In the genomic region with DNA sequence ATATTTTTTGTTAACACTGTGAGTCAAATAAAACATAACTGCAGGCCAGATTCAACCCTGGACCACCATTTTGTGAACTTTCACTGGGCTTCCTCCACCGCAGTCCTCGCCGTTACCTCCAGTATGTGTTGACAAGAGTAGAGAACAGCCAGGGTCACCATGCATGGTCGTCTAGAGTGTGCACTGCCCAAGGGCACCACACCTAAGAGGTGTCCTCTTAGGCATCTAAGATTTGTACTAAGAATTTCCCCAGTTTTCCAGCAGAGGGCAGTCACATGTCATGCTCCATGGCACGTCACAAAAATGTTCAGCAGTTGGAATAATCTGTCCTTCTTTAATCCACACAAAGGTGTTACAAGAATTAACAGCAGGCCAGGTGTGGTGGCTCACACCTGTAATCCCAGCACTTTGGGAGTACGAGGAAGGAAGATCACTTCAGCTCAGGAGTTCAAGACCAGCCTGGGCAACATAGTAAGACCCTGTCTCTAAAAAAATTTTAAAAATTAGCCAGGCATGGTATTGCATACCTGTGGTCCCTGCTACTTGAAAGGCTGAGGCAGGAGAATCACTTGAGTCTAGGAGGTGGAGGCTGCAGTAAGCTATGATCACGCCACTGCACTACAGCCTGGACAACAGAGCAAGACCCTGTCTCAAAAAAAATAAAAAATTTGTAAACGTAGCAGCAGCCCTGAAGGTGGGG, we compare ENCODE assay signal across 1 cellular context.
TF ChIP-seq lines count a peak whose summit lies in the region.

No MANE protein-coding gene starts in this region.

TF ChIP-seq in H1, 55 proteins besides CTCF, POLR2A, EP300 and RAD21 (continued from another document):
- TF ChIP-seq, protein P1, sequence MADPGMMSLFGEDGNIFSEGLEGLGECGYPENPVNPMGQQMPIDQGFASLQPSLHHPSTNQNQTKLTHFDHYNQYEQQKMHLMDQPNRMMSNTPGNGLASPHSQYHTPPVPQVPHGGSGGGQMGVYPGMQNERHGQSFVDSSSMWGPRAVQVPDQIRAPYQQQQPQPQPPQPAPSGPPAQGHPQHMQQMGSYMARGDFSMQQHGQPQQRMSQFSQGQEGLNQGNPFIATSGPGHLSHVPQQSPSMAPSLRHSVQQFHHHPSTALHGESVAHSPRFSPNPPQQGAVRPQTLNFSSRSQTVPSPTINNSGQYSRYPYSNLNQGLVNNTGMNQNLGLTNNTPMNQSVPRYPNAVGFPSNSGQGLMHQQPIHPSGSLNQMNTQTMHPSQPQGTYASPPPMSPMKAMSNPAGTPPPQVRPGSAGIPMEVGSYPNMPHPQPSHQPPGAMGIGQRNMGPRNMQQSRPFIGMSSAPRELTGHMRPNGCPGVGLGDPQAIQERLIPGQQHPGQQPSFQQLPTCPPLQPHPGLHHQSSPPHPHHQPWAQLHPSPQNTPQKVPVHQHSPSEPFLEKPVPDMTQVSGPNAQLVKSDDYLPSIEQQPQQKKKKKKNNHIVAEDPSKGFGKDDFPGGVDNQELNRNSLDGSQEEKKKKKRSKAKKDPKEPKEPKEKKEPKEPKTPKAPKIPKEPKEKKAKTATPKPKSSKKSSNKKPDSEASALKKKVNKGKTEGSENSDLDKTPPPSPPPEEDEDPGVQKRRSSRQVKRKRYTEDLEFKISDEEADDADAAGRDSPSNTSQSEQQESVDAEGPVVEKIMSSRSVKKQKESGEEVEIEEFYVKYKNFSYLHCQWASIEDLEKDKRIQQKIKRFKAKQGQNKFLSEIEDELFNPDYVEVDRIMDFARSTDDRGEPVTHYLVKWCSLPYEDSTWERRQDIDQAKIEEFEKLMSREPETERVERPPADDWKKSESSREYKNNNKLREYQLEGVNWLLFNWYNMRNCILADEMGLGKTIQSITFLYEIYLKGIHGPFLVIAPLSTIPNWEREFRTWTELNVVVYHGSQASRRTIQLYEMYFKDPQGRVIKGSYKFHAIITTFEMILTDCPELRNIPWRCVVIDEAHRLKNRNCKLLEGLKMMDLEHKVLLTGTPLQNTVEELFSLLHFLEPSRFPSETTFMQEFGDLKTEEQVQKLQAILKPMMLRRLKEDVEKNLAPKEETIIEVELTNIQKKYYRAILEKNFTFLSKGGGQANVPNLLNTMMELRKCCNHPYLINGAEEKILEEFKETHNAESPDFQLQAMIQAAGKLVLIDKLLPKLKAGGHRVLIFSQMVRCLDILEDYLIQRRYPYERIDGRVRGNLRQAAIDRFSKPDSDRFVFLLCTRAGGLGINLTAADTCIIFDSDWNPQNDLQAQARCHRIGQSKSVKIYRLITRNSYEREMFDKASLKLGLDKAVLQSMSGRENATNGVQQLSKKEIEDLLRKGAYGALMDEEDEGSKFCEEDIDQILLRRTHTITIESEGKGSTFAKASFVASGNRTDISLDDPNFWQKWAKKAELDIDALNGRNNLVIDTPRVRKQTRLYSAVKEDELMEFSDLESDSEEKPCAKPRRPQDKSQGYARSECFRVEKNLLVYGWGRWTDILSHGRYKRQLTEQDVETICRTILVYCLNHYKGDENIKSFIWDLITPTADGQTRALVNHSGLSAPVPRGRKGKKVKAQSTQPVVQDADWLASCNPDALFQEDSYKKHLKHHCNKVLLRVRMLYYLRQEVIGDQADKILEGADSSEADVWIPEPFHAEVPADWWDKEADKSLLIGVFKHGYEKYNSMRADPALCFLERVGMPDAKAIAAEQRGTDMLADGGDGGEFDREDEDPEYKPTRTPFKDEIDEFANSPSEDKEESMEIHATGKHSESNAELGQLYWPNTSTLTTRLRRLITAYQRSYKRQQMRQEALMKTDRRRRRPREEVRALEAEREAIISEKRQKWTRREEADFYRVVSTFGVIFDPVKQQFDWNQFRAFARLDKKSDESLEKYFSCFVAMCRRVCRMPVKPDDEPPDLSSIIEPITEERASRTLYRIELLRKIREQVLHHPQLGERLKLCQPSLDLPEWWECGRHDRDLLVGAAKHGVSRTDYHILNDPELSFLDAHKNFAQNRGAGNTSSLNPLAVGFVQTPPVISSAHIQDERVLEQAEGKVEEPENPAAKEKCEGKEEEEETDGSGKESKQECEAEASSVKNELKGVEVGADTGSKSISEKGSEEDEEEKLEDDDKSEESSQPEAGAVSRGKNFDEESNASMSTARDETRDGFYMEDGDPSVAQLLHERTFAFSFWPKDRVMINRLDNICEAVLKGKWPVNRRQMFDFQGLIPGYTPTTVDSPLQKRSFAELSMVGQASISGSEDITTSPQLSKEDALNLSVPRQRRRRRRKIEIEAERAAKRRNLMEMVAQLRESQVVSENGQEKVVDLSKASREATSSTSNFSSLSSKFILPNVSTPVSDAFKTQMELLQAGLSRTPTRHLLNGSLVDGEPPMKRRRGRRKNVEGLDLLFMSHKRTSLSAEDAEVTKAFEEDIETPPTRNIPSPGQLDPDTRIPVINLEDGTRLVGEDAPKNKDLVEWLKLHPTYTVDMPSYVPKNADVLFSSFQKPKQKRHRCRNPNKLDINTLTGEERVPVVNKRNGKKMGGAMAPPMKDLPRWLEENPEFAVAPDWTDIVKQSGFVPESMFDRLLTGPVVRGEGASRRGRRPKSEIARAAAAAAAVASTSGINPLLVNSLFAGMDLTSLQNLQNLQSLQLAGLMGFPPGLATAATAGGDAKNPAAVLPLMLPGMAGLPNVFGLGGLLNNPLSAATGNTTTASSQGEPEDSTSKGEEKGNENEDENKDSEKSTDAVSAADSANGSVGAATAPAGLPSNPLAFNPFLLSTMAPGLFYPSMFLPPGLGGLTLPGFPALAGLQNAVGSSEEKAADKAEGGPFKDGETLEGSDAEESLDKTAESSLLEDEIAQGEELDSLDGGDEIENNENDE (IDR thresholded peaks at IDR 0.05; ENCODE audit: insufficient replicate concordance, low read length), result no peak
- TF ChIP-seq CEBPB (IDR thresholded peaks at IDR 0.05; ENCODE audit: low read depth, low read length) (no peak), SRF (IDR thresholded peaks at IDR 0.05; ENCODE audit: low read depth, low read length) (no peak), SIN3A (conservative IDR thresholded peaks at IDR 0.05 in 1 of 2, IDR thresholded peaks at IDR 0.05 in 1 of 2; ENCODE audit: low read depth in 1 of 2, low read length in 2 of 2) (no peak), KDM4A (IDR thresholded peaks at IDR 0.05; ENCODE audit: low read depth, low read length, severe bottlenecking) (no peak), RBBP5 (IDR thresholded peaks at IDR 0.05; ENCODE audit: borderline replicate concordance, low read depth, low read length) (no peak), SUZ12 (IDR thresholded peaks at IDR 0.05; ENCODE audit: low read length) (no peak), HDAC6 (IDR thresholded peaks at IDR 0.05; ENCODE audit: low read depth, low read length) (no peak), BCL11A (IDR thresholded peaks at IDR 0.05; ENCODE audit: low read depth in 2 of 2, low read length in 2 of 2) (no peak), YY1 (IDR thresholded peaks at IDR 0.05; ENCODE audit: low read depth, low read length) (no peak), SP2 (IDR thresholded peaks at IDR 0.05; ENCODE audit: low read length) (no peak), CHD2 (IDR thresholded peaks at IDR 0.05; ENCODE audit: low read length) (no peak), SP4 (IDR thresholded peaks at IDR 0.05; ENCODE audit: low read length) (no peak), TEAD4 (IDR thresholded peaks at IDR 0.05; ENCODE audit: low read depth, low read length) (no peak)
- TF ChIP-seq, protein P2, sequence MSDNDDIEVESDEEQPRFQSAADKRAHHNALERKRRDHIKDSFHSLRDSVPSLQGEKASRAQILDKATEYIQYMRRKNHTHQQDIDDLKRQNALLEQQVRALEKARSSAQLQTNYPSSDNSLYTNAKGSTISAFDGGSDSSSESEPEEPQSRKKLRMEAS (IDR thresholded peaks at IDR 0.05), result no peak
- TF ChIP-seq, protein P3, sequence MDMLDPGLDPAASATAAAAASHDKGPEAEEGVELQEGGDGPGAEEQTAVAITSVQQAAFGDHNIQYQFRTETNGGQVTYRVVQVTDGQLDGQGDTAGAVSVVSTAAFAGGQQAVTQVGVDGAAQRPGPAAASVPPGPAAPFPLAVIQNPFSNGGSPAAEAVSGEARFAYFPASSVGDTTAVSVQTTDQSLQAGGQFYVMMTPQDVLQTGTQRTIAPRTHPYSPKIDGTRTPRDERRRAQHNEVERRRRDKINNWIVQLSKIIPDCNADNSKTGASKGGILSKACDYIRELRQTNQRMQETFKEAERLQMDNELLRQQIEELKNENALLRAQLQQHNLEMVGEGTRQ (IDR thresholded peaks at IDR 0.05; ENCODE audit: low read length), result no peak
